In the genomic region with DNA sequence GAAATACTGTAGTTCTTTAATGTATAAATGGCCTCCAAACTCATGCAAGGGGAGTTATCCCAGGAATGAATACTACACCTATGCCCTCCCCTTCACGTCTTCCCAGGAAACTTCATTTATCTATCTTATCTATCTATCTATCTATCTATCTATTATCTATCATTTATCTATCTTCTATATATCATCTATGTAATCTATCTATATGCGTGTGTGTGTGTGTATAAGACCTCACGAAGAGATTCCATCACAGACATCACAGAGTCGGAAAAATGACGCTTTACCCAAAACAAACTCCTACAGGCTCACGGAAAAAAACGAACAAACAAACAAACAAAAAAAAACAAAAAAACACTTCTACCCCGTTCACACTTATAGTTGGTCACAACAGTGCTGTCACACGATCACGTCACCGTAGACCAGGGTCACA, we compare ENCODE assay signal across 8 cellular contexts. TPM values are rescaled to one million over a fixed set of nuclear protein-coding genes. Genes with fewer than 3 reads are reported as not detected.
DNase-seq lines count a peak whose midpoint lies in the region; ATAC-seq and TF ChIP-seq lines count a peak whose summit lies in the region.

No MANE protein-coding gene starts in this region.

- DNase-seq in HS-5 (ENCODE audit: low read depth) (peak; percentile 13), activated gamma-delta T cell treated with Interleukin-2 at 50 U/mL for 16 hours (no peak), GM20000 (ENCODE audit: low spot score) (no peak)
- no peak for DNase-seq in stimulated activated naive CD8-positive, alpha-beta T cell treated with anti-CD3 and anti-CD28 coated beads, Interleukin-15, amount 100 ng/mL, for 72 hours

- peak overlapping the region; percentile 98 for H3K4me3 ChIP-seq in iPS-18c (ENCODE audit: insufficient read depth, low read depth, low read length)

- H3K4me1 Mint-ChIP-seq in activated T-helper 17 cell treated with anti-CD3 and anti-CD28 coated beads, Interleukin-2, amount 50 U/mL, for 72 hours: peaks cover 29% of the 10 kb centered on the region
- H3K4me1 Mint-ChIP-seq in stimulated activated naive CD8-positive, alpha-beta T cell treated with anti-CD3 and anti-CD28 coated beads, Interleukin-15, amount 100 ng/mL, for 72 hours: peaks cover 37% of the 10 kb centered on the region

- no peak for TF ChIP-seq CTCF in GM20000 (IDR thresholded peaks at IDR 0.05; ENCODE audit: extremely low read depth, missing control alignments)

- H3K9me3 Mint-ChIP-seq in activated T-helper 17 cell treated with anti-CD3 and anti-CD28 coated beads, Interleukin-2, amount 50 U/mL, for 72 hours: peaks cover 5% of the 10 kb centered on the region
- peaks cover 15 to 21% of the 10 kb centered on the region in 2 donors for H3K9me3 Mint-ChIP-seq in stimulated activated naive CD8-positive, alpha-beta T cell treated with anti-CD3 and anti-CD28 coated beads, Interleukin-15, amount 100 ng/mL, for 72 hours

- no peaks in the 10 kb centered on the region for H3K9me3 ChIP-seq in iPS-18c (ENCODE audit: control insufficient read depth, insufficient read depth, low read length)

- no peak for ATAC-seq in activated T-helper 17 cell treated with anti-CD3 and anti-CD28 coated beads, Interleukin-2, amount 50 U/mL, for 72 hours (replicated peaks)
- no peak for ATAC-seq in stimulated activated naive CD8-positive, alpha-beta T cell treated with anti-CD3 and anti-CD28 coated beads, Interleukin-15, amount 100 ng/mL, for 72 hours
- ATAC-seq in GM21576 (IDR thresholded peaks at IDR 0.05; ENCODE audit: unreplicated experiment) (no peak), HG03521 (IDR thresholded peaks at IDR 0.05; ENCODE audit: unreplicated experiment) (no peak)

- H3K27me3 Mint-ChIP-seq in activated T-helper 17 cell treated with anti-CD3 and anti-CD28 coated beads, Interleukin-2, amount 50 U/mL, for 72 hours: no peaks in the 10 kb centered on the region
- H3K27me3 Mint-ChIP-seq in stimulated activated naive CD8-positive, alpha-beta T cell treated with anti-CD3 and anti-CD28 coated beads, Interleukin-15, amount 100 ng/mL, for 72 hours: no peaks in the 10 kb centered on the region

- peak overlapping the region; percentile 96 for H3K27ac Mint-ChIP-seq in activated T-helper 17 cell treated with anti-CD3 and anti-CD28 coated beads, Interleukin-2, amount 50 U/mL, for 72 hours
- H3K27ac Mint-ChIP-seq in stimulated activated naive CD8-positive, alpha-beta T cell treated with anti-CD3 and anti-CD28 coated beads, Interleukin-15, amount 100 ng/mL, for 72 hours: peak overlapping the region; percentile 93 to 99

- H3K36me3 Mint-ChIP-seq in activated T-helper 17 cell treated with anti-CD3 and anti-CD28 coated beads, Interleukin-2, amount 50 U/mL, for 72 hours (ENCODE audit: low read depth): peaks cover 83% of the 10 kb centered on the region

- peak overlapping the region; percentile 90 for H3K4me3 Mint-ChIP-seq in activated T-helper 17 cell treated with anti-CD3 and anti-CD28 coated beads, Interleukin-2, amount 50 U/mL, for 72 hours
- H3K4me3 Mint-ChIP-seq in stimulated activated naive CD8-positive, alpha-beta T cell treated with anti-CD3 and anti-CD28 coated beads, Interleukin-15, amount 100 ng/mL, for 72 hours: peak overlapping the region; percentile 91 to 98

RNA-seq across cellular contexts. Expression of a gene that starts 0.5 kb away (rescaled TPM):
- total RNA-seq in activated T-helper 17 cell treated with anti-CD3 and anti-CD28 coated beads, Interleukin-2, amount 50 U/mL, for 72 hours: 10 to 100 TPM in 1 of 2 donors, 1 to 10 TPM in 1; 9.2 to 18.1 TPM

RNA-seq across cellular contexts. Expression of a gene that starts 32.5 kb away (rescaled TPM):
- 10 to 100 TPM in 1 of 2 donors, 1 to 10 TPM in 1; 9.7 to 12.3 TPM for total RNA-seq in activated T-helper 17 cell treated with anti-CD3 and anti-CD28 coated beads, Interleukin-2, amount 50 U/mL, for 72 hours

RNA-seq across cellular contexts. Expression of a gene that starts 44.5 kb away (rescaled TPM):
- 1 to 10 TPM; 3.5 to 6.1 TPM for total RNA-seq in activated T-helper 17 cell treated with anti-CD3 and anti-CD28 coated beads, Interleukin-2, amount 50 U/mL, for 72 hours
